14 cellular contexts compared by ENCODE assay signal in the genomic region with DNA sequence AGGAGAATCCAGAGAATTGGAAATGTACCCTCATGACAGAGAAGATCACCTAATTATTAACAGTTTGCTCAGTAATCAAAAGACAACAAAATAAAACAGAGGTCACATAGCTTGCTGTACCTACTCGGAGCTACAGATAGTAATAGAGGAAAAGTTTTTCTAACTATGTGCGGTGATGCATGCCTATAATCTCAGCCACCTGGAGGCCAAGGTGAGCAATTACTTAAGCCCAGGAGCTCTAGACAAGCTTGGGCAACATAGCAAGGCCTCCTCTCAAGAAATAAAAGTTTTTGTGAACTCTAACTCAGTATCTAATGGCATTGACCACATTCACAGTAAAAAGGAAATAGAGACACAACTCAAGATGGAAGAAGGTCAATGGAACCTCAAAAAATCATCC.
DNase-seq lines count a peak whose midpoint lies in the region; ATAC-seq, FAIRE-seq and TF ChIP-seq lines count a peak whose summit lies in the region.
"Had no signal": no experiment of that assay in that cellular context is flagged by ENCODE, and none has a peak within 500 bp of the region (broad histone marks: within the 10 kb centered on the region; RNA-seq: fewer than 3 reads in every experiment).

No MANE protein-coding gene starts in this region.

- no peak overlapping the region for H2AFZ ChIP-seq in GM12878 (ENCODE audit: control insufficient read depth, low read depth, low read length)

- H3K9me3 ChIP-seq in GM12878 (replicated peaks; ENCODE audit: control insufficient read depth, insufficient read depth, low read length) (no peaks in the 10 kb centered on the region), prostate gland (no peaks in the 10 kb centered on the region), Peyer's patch (no peaks in the 10 kb centered on the region)

- no peaks in the 10 kb centered on the region for H3K4me1 ChIP-seq in GM12878 (ENCODE audit: control insufficient read depth, insufficient read depth, low read length)
- H3K4me1 ChIP-seq in prostate gland (replicated peaks) = peaks cover 7% of the 10 kb centered on the region
- no peaks in the 10 kb centered on the region for H3K4me1 ChIP-seq in Peyer's patch

- no peak overlapping the region for H3K9ac ChIP-seq in GM12878 (ENCODE audit: control insufficient read depth, insufficient read depth, low read length)

- no peak for DNase-seq in GM12878 (ENCODE audit: low read depth, low spot score)
- DNase-seq in prostate gland (ENCODE audit: low spot score) = no peak
- DNase-seq in Peyer's patch = no peak
- no peak for DNase-seq in COLO829 (ENCODE audit: low spot score)
- DNase-seq: naive thymus-derived CD4-positive, alpha-beta T cell; NCI-H1092; stimulated activated CD4-positive, alpha-beta T cell treated with anti-CD3 and anti-CD28 coated beads, Interleukin-15, amount 100 ng/mL, for 24 hours; stimulated activated naive CD4-positive, alpha-beta T cell treated with Interleukin-2 at 50 U/mL for 16 hours; T-helper 9 cell had no signal

- H3K27ac ChIP-seq in GM12878 (ENCODE audit: control insufficient read depth, insufficient read depth) = no peak overlapping the region
- H3K27ac ChIP-seq in prostate gland = peak overlapping the region; percentile 65 to 69
- no peak overlapping the region for H3K27ac ChIP-seq in Peyer's patch

- RAD21 ChIA-PET in GM12878 (lab: Charles Lee; ENCODE audit: unreplicated experiment) = interaction anchor here (5.1 kb wide), 1 partner anchor 128 kb away, joined by 40 read pairs; no protein-coding TSS in a partner anchor

- TF ChIP-seq POLR2A in GM12878 (IDR thresholded peaks at IDR 0.05; ENCODE audit: low read depth, low read length) (no peak), prostate gland (IDR thresholded peaks at IDR 0.05) (no peak), Peyer's patch (IDR thresholded peaks at IDR 0.05) (no peak)

- POLR2A ChIA-PET in GM12878 (lab: Charles Lee) = no interaction called here

- 0 out of 2 replicates have a peak, but pooled peaks have one; percentile 16 for TF ChIP-seq RAD21 in GM12878 (IDR thresholded peaks at IDR 0.05; ENCODE audit: insufficient read depth, low read depth, low read length)

- in situ Hi-C loops in GM12878 (cut with MboI) = no loop called here

- BruUV-seq in GM12878 (replicated peaks; lab: Mats Ljungman, UMichigan) = no TSS peak

- no peak for FAIRE-seq in GM12878 (lab: Jason Lieb, UNC)
- FAIRE-seq: H54 had no signal

- 65% methylated on average over 2 of the region's 2 CpGs for WGBS in GM12878 (ENCODE audit: insufficient coverage, insufficient replicate concordance, low lambda C conversion rate, missing lambda C conversion rate)
- WGBS in prostate gland = 78% methylated on average over 2 of the region's 2 CpGs

- peak; percentile 57 for ATAC-seq in HG02973 (IDR thresholded peaks at IDR 0.05; ENCODE audit: unreplicated experiment)
- peak; percentile 71 for ATAC-seq in GM12878
- no peak for ATAC-seq in HG03571 (IDR thresholded peaks at IDR 0.05; ENCODE audit: unreplicated experiment)
- ATAC-seq in HG03095 (IDR thresholded peaks at IDR 0.05; ENCODE audit: unreplicated experiment) = no peak
- ATAC-seq: naive thymus-derived CD4-positive, alpha-beta T cell had no signal

- SMC1A ChIA-PET in GM12878 (lab: Charles Lee; ENCODE audit: uncharacterized antibody, unreplicated experiment) = interaction anchor here (0.6 to 6.3 kb wide), 9 partner anchors 12 to 1517 kb away, joined by 3 to 52 read pairs (median 3); no protein-coding TSS in a partner anchor

- H4K20me1 ChIP-seq in GM12878 (ENCODE audit: control insufficient read depth, insufficient read depth) = no peaks in the 10 kb centered on the region

- H3K27me3 ChIP-seq in GM12878 (replicated peaks in 1 of 2; ENCODE audit: control insufficient read depth in 2 of 2, insufficient read depth in 2 of 2, low read length in 1 of 2) = no peaks in the 10 kb centered on the region
- H3K27me3 ChIP-seq in prostate gland (replicated peaks; ENCODE audit: insufficient read depth) = no peaks in the 10 kb centered on the region
- H3K27me3 ChIP-seq in Peyer's patch = no peaks in the 10 kb centered on the region

- H3K4me2 ChIP-seq in GM12878 (ENCODE audit: control insufficient read depth, insufficient read depth) = no peak overlapping the region

- H3K36me3 ChIP-seq in GM12878 (ENCODE audit: control insufficient read depth in 2 of 2, insufficient read depth in 2 of 2, low read length in 1 of 2) (no peaks in the 10 kb centered on the region), prostate gland (no peaks in the 10 kb centered on the region), Peyer's patch (no peaks in the 10 kb centered on the region)

- CTCF ChIA-PET in GM12878 (lab: Yijun Ruan, JAX) = interaction anchor here (0.9 to 4.6 kb wide), 7 partner anchors 10 to 271 kb away, joined by 3 to 61 read pairs (median 4); no protein-coding TSS in a partner anchor

- H3K79me2 ChIP-seq in GM12878 (ENCODE audit: control insufficient read depth, insufficient read depth, low read length) = no peaks in the 10 kb centered on the region

- no peak for TF ChIP-seq EP300 in GM12878 (IDR thresholded peaks at IDR 0.05; ENCODE audit: borderline replicate concordance in 1 of 2, control insufficient read depth in 1 of 2, low read depth in 2 of 2, low read length in 2 of 2)

- H3K4me3 ChIP-seq in GM12875 (ENCODE audit: low read depth, low read length) (no peak overlapping the region), GM12878 (no peak overlapping the region), prostate gland (no peak overlapping the region), Peyer's patch (no peak overlapping the region)

- TF ChIP-seq CTCF in GM12875 (IDR thresholded peaks at IDR 0.05; ENCODE audit: borderline replicate concordance, insufficient read depth, low read depth, low read length) (peak; percentile 40), GM12878 (IDR thresholded peaks at IDR 0.05 in 2 of 3, conservative IDR thresholded peaks at IDR 0.05 in 1 of 3; ENCODE audit: control insufficient read depth in 2 of 3, extremely low read depth in 1 of 3, insufficient read depth in 1 of 3, low read depth in 3 of 3, low read length in 3 of 3) (peak in 2 of 3 experiments; percentile 23 to 24; a peak in 2 of 6 replicates), prostate gland (IDR thresholded peaks at IDR 0.05) (no peak), Peyer's patch (IDR thresholded peaks at IDR 0.05) (peak in 3 of 6 experiments; percentile 13 to 22 (median 21))

- intact Hi-C loops in GM12878 (cut with micrococcal nuclease; ENCODE audit: unreplicated experiment) = loop anchor here (5.0 kb wide), 1 partner anchor 272 kb away; no protein-coding TSS in a partner anchor
- intact Hi-C loops in prostate gland (cut with DNase I) = loop anchor here (10.0 kb wide), 2 partner anchors 111 to 129 kb away; no protein-coding TSS in a partner anchor

TF ChIP-seq in GM12878, 131 proteins besides CTCF, POLR2A, EP300 and RAD21 (continues in another document):
- TF ChIP-seq NFYA (IDR thresholded peaks at IDR 0.05; ENCODE audit: borderline replicate concordance, low read depth, low read length) (no peak), YBX1 (IDR thresholded peaks at IDR 0.05) (no peak), ZZZ3 (IDR thresholded peaks at IDR 0.05; ENCODE audit: control insufficient read depth, insufficient read length, low read depth) (no peak), NR2C1 (IDR thresholded peaks at IDR 0.05) (no peak), BHLHE40 (IDR thresholded peaks at IDR 0.05; ENCODE audit: borderline replicate concordance in 1 of 2, low read depth in 2 of 2, low read length in 1 of 2) (no peak), SP1 (IDR thresholded peaks at IDR 0.05; ENCODE audit: low read depth, low read length) (no peak), ZNF207 (IDR thresholded peaks at IDR 0.05; ENCODE audit: borderline replicate concordance) (no peak), TCF7 (IDR thresholded peaks at IDR 0.05; ENCODE audit: borderline replicate concordance) (no peak), USF1 (IDR thresholded peaks at IDR 0.05; ENCODE audit: borderline replicate concordance, extremely low read length, insufficient read depth, low read depth, low read length) (no peak), MAX (IDR thresholded peaks at IDR 0.05; ENCODE audit: low read depth, low read length) (no peak), ZNF274 (IDR thresholded peaks at IDR 0.05; ENCODE audit: insufficient read depth, insufficient read length) (no peak), NKRF (conservative IDR thresholded peaks at IDR 0.05) (no peak), JUNB (IDR thresholded peaks at IDR 0.05) (no peak)

Comparison
In these comparisons a context has a peak if more than half of its experiments do, and no peak if none do; other contexts are left out.
1. CTCF ChIP-seq: peak in GM12875 (single experiment) and GM12878 (2 of 3); none in prostate gland (0 of 4).
2. ATAC-seq: peak in HG02973 (single experiment) and GM12878 (single experiment); none in HG03571 (single experiment) and HG03095 (single experiment).
3. H3K27ac ChIP-seq: peak in prostate gland (2 of 2); none in GM12878 (single experiment) and Peyer's patch (0 of 4).